ENCODE assay signal across 11 cellular contexts in the genomic region with DNA sequence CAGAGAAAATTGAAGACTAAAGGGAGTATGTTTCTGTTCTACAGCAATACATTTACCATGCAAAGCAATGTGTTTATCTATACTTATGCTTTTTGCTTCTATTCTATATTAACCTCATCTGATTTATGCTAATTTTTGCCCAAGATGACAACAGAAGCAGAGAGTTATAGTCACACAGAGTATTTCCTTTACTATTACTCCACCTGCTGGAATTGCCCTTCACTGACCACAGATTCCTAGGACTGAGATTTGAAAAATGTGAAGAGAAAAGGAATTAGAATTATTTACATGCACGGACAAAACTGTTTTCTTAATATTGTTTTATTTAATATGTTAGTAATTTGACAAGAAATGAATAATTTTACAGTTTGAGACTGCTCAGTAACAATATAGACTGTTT.
DNase-seq lines count a peak whose midpoint lies in the region; ATAC-seq and TF ChIP-seq lines count a peak whose summit lies in the region.
"Had no signal": no experiment of that assay in that cellular context is flagged by ENCODE, and none has a peak within 500 bp of the region (broad histone marks: within the 10 kb centered on the region; RNA-seq: fewer than 3 reads in every experiment).

No MANE protein-coding gene starts in this region.

- no peaks in the 10 kb centered on the region for H3K27me3 Mint-ChIP-seq in type B pancreatic cell
- H3K27me3 Mint-ChIP-seq: B cell had no signal

- H3K27me3 ChIP-seq in left ventricle myocardium inferior (ENCODE audit: low read depth): no peaks in the 10 kb centered on the region

- in situ Hi-C loops in SK-MEL-5 (cut with HindIII; ENCODE audit: low pct_unique_long_range_greater_than_20kb, low sequenced_read_pairs): no loop called here

- ATAC-seq in Right ventricle myocardium inferior: no peak

- TF ChIP-seq CTCF in left ventricle myocardium inferior (IDR thresholded peaks at IDR 0.05; ENCODE audit: borderline replicate concordance): peak; percentile 36
- TF ChIP-seq CTCF in type B pancreatic cell (conservative IDR thresholded peaks at IDR 0.05): peak; percentile 77

- no peaks in the 10 kb centered on the region for H3K9me3 ChIP-seq in left ventricle myocardium inferior (replicated peaks)

- peaks cover 7% of the 10 kb centered on the region for H3K4me1 Mint-ChIP-seq in type B pancreatic cell (ENCODE audit: unreplicated experiment)
- H3K4me1 Mint-ChIP-seq: B cell had no signal

- no peak for DNase-seq in left ventricle myocardium inferior
- DNase-seq in Right ventricle myocardium inferior (ENCODE audit: missing footprints): no peak
- peak; percentile 34 for DNase-seq in SK-MEL-5 (ENCODE audit: low read depth, low spot score)
- peak; percentile 15 for DNase-seq in iPS-NIHi11 (ENCODE audit: low spot score)
- no peak for DNase-seq in type B pancreatic cell (ENCODE audit: extremely low spot score, unreplicated experiment)
- no peak for DNase-seq in dedifferentiated amniotic fluid mesenchymal stem cell (ENCODE audit: extremely low spot score)
- DNase-seq in NCI-H2081 treated with DMSO at 0.1 percent for 48 hours (lab: John Stamatoyannopoulos, UW): no peak
- no peak for DNase-seq in COR-L47 (lab: John Stamatoyannopoulos, UW)
- DNase-seq: aorta; stimulated activated CD4-positive, alpha-beta T cell treated with anti-CD3 and anti-CD28 coated beads, Interleukin-2, amount 100 ng/mL, for 48 hours had no signal

- intact Hi-C loops in left ventricle myocardium inferior (cut with micrococcal nuclease) (no loop called here), Right ventricle myocardium inferior (cut with DNase I) (no loop called here)

- H3K4me3 ChIP-seq in left ventricle myocardium inferior: no peak overlapping the region

- no peaks in the 10 kb centered on the region for H3K36me3 Mint-ChIP-seq in type B pancreatic cell

- H3K4me1 ChIP-seq in left ventricle myocardium inferior: no peaks in the 10 kb centered on the region

- H3K27ac ChIP-seq in left ventricle myocardium inferior (replicated peaks): no peak overlapping the region

- no peak overlapping the region for H3K27ac Mint-ChIP-seq in type B pancreatic cell
- H3K27ac Mint-ChIP-seq: B cell had no signal

- H3K36me3 ChIP-seq in left ventricle myocardium inferior: no peaks in the 10 kb centered on the region

- no peak overlapping the region for H3K4me3 Mint-ChIP-seq in type B pancreatic cell
- H3K4me3 Mint-ChIP-seq: B cell had no signal

- H3K9me3 Mint-ChIP-seq in type B pancreatic cell: peaks cover 6% of the 10 kb centered on the region

Comparison
In these comparisons a context has a peak if more than half of its experiments do, and no peak if none do; other contexts are left out.
1. DNase-seq: peak in SK-MEL-5 (single experiment) and iPS-NIHi11 (single experiment); none in left ventricle myocardium inferior (single experiment), Right ventricle myocardium inferior (single experiment), type B pancreatic cell (single experiment), dedifferentiated amniotic fluid mesenchymal stem cell (single experiment), NCI-H2081 treated with DMSO at 0.1 percent for 48 hours (single experiment) and COR-L47 (single experiment).